Comparison of ENCODE assay signal across 1 cellular context in genomic region chr1:172394167-172394751, GRCh38.
TF ChIP-seq lines count a peak whose summit lies in the region.

No MANE protein-coding gene starts in this region.

TF ChIP-seq in K562, 482 proteins besides CTCF, POLR2A, EP300 and RAD21 (continued from another document):
- TF ChIP-seq, protein P1, sequence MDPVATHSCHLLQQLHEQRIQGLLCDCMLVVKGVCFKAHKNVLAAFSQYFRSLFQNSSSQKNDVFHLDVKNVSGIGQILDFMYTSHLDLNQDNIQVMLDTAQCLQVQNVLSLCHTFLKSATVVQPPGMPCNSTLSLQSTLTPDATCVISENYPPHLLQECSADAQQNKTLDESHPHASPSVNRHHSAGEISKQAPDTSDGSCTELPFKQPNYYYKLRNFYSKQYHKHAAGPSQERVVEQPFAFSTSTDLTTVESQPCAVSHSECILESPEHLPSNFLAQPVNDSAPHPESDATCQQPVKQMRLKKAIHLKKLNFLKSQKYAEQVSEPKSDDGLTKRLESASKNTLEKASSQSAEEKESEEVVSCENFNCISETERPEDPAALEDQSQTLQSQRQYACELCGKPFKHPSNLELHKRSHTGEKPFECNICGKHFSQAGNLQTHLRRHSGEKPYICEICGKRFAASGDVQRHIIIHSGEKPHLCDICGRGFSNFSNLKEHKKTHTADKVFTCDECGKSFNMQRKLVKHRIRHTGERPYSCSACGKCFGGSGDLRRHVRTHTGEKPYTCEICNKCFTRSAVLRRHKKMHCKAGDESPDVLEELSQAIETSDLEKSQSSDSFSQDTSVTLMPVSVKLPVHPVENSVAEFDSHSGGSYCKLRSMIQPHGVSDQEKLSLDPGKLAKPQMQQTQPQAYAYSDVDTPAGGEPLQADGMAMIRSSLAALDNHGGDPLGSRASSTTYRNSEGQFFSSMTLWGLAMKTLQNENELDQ (CRISPR knock-in tag; IDR thresholded peaks at IDR 0.05; ENCODE audit: borderline replicate concordance): no peak
- no peak for TF ChIP-seq CREB3L1 (IDR thresholded peaks at IDR 0.05; ENCODE audit: borderline replicate concordance, low read depth)
- no peak for TF ChIP-seq THRB (CRISPR knock-in tag; conservative IDR thresholded peaks at IDR 0.05)
- peak; percentile 28 for TF ChIP-seq NFE2 (IDR thresholded peaks at IDR 0.05; ENCODE audit: low read depth)
- no peak for TF ChIP-seq TBL1XR1 (IDR thresholded peaks at IDR 0.05; ENCODE audit: low read length in 2 of 2)
- TF ChIP-seq, protein P2, sequence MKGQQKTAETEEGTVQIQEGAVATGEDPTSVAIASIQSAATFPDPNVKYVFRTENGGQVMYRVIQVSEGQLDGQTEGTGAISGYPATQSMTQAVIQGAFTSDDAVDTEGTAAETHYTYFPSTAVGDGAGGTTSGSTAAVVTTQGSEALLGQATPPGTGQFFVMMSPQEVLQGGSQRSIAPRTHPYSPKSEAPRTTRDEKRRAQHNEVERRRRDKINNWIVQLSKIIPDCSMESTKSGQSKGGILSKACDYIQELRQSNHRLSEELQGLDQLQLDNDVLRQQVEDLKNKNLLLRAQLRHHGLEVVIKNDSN (CRISPR knock-in tag; IDR thresholded peaks at IDR 0.05): no peak
- TF ChIP-seq MAX (CRISPR knock-in tag; IDR thresholded peaks at IDR 0.05): no peak
- TF ChIP-seq C11orf30 (IDR thresholded peaks at IDR 0.05; ENCODE audit: low read depth): no peak; the same call in 1 of the 2 replicates
- peak; percentile 66 for TF ChIP-seq MAFG (tag; conservative IDR thresholded peaks at IDR 0.05)
- no peak for TF ChIP-seq SMARCA4 (IDR thresholded peaks at IDR 0.05)
- TF ChIP-seq ZNF165 (CRISPR knock-in tag; IDR thresholded peaks at IDR 0.05; ENCODE audit: borderline replicate concordance): no peak
- TF ChIP-seq POLR2B (IDR thresholded peaks at IDR 0.05; ENCODE audit: low read depth, partially characterized antibody): no peak
- TF ChIP-seq RFX5 (IDR thresholded peaks at IDR 0.05; ENCODE audit: low read depth, low read length): no peak
- no peak for TF ChIP-seq FOS (IDR thresholded peaks at IDR 0.05; ENCODE audit: extremely low read depth, insufficient read length)
- no peak for TF ChIP-seq ZFP36 (IDR thresholded peaks at IDR 0.05; ENCODE audit: low read depth, low read length, partially characterized antibody)
- TF ChIP-seq FOXP4 (CRISPR knock-in tag; IDR thresholded peaks at IDR 0.05; ENCODE audit: borderline replicate concordance): no peak
- peak; percentile 35; the same call in 1 of the 2 replicates for TF ChIP-seq BACH1 (tag; IDR thresholded peaks at IDR 0.05)
- no peak for TF ChIP-seq RREB1 (CRISPR knock-in tag; IDR thresholded peaks at IDR 0.05)
- no peak for TF ChIP-seq MECOM (CRISPR knock-in tag; IDR thresholded peaks at IDR 0.05)
- TF ChIP-seq ZNF311 (CRISPR knock-in tag; IDR thresholded peaks at IDR 0.05): no peak
- no peak for TF ChIP-seq ZNF224 (CRISPR knock-in tag; IDR thresholded peaks at IDR 0.05)
- TF ChIP-seq, protein P3, sequence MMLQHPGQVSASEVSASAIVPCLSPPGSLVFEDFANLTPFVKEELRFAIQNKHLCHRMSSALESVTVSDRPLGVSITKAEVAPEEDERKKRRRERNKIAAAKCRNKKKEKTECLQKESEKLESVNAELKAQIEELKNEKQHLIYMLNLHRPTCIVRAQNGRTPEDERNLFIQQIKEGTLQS (IDR thresholded peaks at IDR 0.05): no peak
- TF ChIP-seq, protein P3 (CRISPR knock-in tag; conservative IDR thresholded peaks at IDR 0.05): no peak
- 0 out of 2 replicates have a peak, but pooled peaks have one; percentile 6 for TF ChIP-seq MAFK (IDR thresholded peaks at IDR 0.05; ENCODE audit: low read length)
- TF ChIP-seq STAG1 (CRISPR knock-in tag; IDR thresholded peaks at IDR 0.05; ENCODE audit: borderline replicate concordance): no peak
